ENCODE assay signal across 8 cellular contexts in the genomic region with DNA sequence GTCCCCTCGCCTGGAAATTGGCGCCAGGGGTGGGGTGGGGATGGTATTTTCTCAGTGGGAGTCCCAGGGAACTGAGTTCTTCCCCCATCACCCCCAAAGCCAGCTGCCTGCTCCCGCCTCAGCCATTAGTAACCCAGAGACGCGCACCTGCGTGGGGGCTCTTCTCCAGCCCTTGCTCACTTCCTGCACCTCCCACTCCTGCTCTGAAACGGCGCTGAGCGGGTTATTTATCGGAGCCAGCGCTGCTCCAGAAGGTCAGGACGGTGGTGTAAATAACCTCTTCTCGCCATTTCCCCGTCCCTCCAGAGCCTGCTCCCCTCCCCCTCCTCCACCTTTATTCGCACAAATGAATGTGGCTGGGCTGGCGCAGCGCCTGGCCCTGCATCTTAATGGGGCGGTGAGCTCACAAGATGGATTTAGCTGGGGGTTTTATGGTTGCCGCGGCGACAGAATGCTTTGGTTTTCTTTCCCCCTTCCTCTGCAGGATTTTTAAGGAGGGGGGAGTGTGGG. TPM values are rescaled to one million over a fixed set of nuclear protein-coding genes. Genes with fewer than 3 reads are reported as not detected.
DNase-seq lines count a peak whose midpoint lies in the region; ATAC-seq and TF ChIP-seq lines count a peak whose summit lies in the region.

No MANE protein-coding gene starts in this region.

- H3K27ac Mint-ChIP-seq in activated CD4-positive, alpha-beta T cell treated with anti-CD3 and anti-CD28 coated beads, Interleukin-2, amount 10 ng/mL, durations not matched to agents 24 days and 14 days, result peak overlapping the region; percentile 72

- H3K4me1 Mint-ChIP-seq in activated CD4-positive, alpha-beta T cell treated with anti-CD3 and anti-CD28 coated beads, Interleukin-2, amount 10 ng/mL, durations not matched to agents 24 days and 14 days, result peaks cover 32% of the 10 kb centered on the region

- 12 to 20% methylated on average over 6 to 9 of the region's 21 CpGs for WGBS in gastroesophageal sphincter (ENCODE audit: low coverage in 1 of 2), 2 donors
- 4 to 10% (median 8%) methylated on average over 21 of the region's 21 CpGs for WGBS in ovary, 3 donors

- H3K4me3 Mint-ChIP-seq in activated CD4-positive, alpha-beta T cell treated with anti-CD3 and anti-CD28 coated beads, Interleukin-2, amount 10 ng/mL, durations not matched to agents 24 days and 14 days, result peak overlapping the region; percentile 71

- ATAC-seq in gastroesophageal sphincter, result peak; percentile 39
- ATAC-seq in HG02610 (IDR thresholded peaks at IDR 0.05; ENCODE audit: unreplicated experiment), result no peak

- TF ChIP-seq CTCF in gastroesophageal sphincter (IDR thresholded peaks at IDR 0.05) (no peak), ovary (IDR thresholded peaks at IDR 0.05) (no peak)

- TF ChIP-seq EP300 in gastroesophageal sphincter (IDR thresholded peaks at IDR 0.05) (no peak), ovary (IDR thresholded peaks at IDR 0.05) (no peak)

- peaks cover 51% of the 10 kb centered on the region for H3K36me3 Mint-ChIP-seq in activated CD4-positive, alpha-beta T cell treated with anti-CD3 and anti-CD28 coated beads, Interleukin-2, amount 10 ng/mL, durations not matched to agents 24 days and 14 days (ENCODE audit: low read depth)

- no peak for TF ChIP-seq POLR2A in gastroesophageal sphincter (IDR thresholded peaks at IDR 0.05)
- no peak for TF ChIP-seq POLR2A in ovary (IDR thresholded peaks at IDR 0.05)

- intact Hi-C loops in activated CD4-positive, alpha-beta T cell treated with anti-CD3 and anti-CD28 coated beads, Interleukin-2, amount 10 ng/mL, durations not matched to agents 24 days and 14 days (cut with micrococcal nuclease), result loop anchor here (1.0 kb wide), 1 partner anchor 27 kb away; a partner anchor contains a TSS
- intact Hi-C loops in ovary (cut with DNase I), result loop anchor here in 2 of 4 donors (10.0 kb wide), 2 partner anchors 67 to 357 kb away; a partner anchor contains a TSS

- no peaks in the 10 kb centered on the region for H3K27me3 Mint-ChIP-seq in activated CD4-positive, alpha-beta T cell treated with anti-CD3 and anti-CD28 coated beads, Interleukin-2, amount 10 ng/mL, durations not matched to agents 24 days and 14 days

- H3K9me3 ChIP-seq in gastroesophageal sphincter (no peaks in the 10 kb centered on the region), ovary (no peaks in the 10 kb centered on the region)

- H3K9me3 Mint-ChIP-seq in activated CD4-positive, alpha-beta T cell treated with anti-CD3 and anti-CD28 coated beads, Interleukin-2, amount 10 ng/mL, durations not matched to agents 24 days and 14 days, result no peaks in the 10 kb centered on the region

- DNase-seq in NCI-H1436 (lab: John Stamatoyannopoulos, UW) (peak; percentile 75), NCI-H1436 treated with DMSO at 0.1 percent for 48 hours (lab: John Stamatoyannopoulos, UW) (no peak), ovary (peak; percentile 80 to 91 (median 88)), T-helper 9 cell (no peak)
- peak; percentile 72 for DNase-seq in activated CD4-positive, alpha-beta T cell treated with anti-CD3 and anti-CD28 coated beads, Interleukin-2, amount 10 ng/mL, durations not matched to agents 24 days and 14 days
- DNase-seq in effector CD4-positive, alpha-beta T cell, result no peak

- H3K27ac ChIP-seq in gastroesophageal sphincter (peak overlapping the region; percentile 40 to 83 (median 80)), ovary (peak overlapping the region; percentile 77 to 84)

- H3K27me3 ChIP-seq in gastroesophageal sphincter (no peaks in the 10 kb centered on the region), ovary (no peaks in the 10 kb centered on the region)

- H3K4me1 ChIP-seq in gastroesophageal sphincter (peaks cover 4 to 57% (median 19%) of the 10 kb centered on the region in 3 donors), ovary (ENCODE audit: insufficient read depth) (peaks cover 20% of the 10 kb centered on the region)

- H3K4me3 ChIP-seq in gastroesophageal sphincter (peak overlapping the region in 1 of 2 donors; percentile 33), ovary (peak overlapping the region; percentile 13)

- H3K36me3 ChIP-seq in gastroesophageal sphincter (peaks cover 4 to 44% of the 10 kb centered on the region in 2 donors), ovary (no peaks in the 10 kb centered on the region)

RNA-seq across cellular contexts. Expression of a gene that starts 12.2 kb away (rescaled TPM):
- total RNA-seq in activated CD4-positive, alpha-beta T cell treated with anti-CD3 and anti-CD28 coated beads, Interleukin-2, amount 10 ng/mL, durations not matched to agents 24 days and 14 days, result 1.5 TPM in 2 replicates
- total RNA-seq in gastroesophageal sphincter, result under 1 TPM in 1 of 4 donors, not detected in 3; 0.54 TPM
- 1 to 10 TPM in 2 of 7 donors, under 1 TPM in 5; 0.12 to 3.1 (median 0.43) TPM for total RNA-seq in ovary
- polyA plus RNA-seq in ovary, result under 1 TPM; 0.22 to 0.42 TPM

RNA-seq across cellular contexts. Expression of a gene that starts 27.1 kb away (rescaled TPM):
- 116 and 121 TPM in 2 replicates for total RNA-seq in activated CD4-positive, alpha-beta T cell treated with anti-CD3 and anti-CD28 coated beads, Interleukin-2, amount 10 ng/mL, durations not matched to agents 24 days and 14 days
- total RNA-seq in gastroesophageal sphincter (100 to 1,000 TPM in 1 of 4 donors, 10 to 100 TPM in 3; 47.0 to 138 (median 57.5) TPM), ovary (100 to 1,000 TPM in 4 of 7 donors, 10 to 100 TPM in 3; 41.7 to 117 (median 108) TPM)
- 100 to 1,000 TPM in 1 of 2 donors, 10 to 100 TPM in 1; 79.4 to 219 TPM for polyA plus RNA-seq in ovary

RNA-seq across cellular contexts. Expression of a gene that starts 32.5 kb away (rescaled TPM):
- total RNA-seq in activated CD4-positive, alpha-beta T cell treated with anti-CD3 and anti-CD28 coated beads, Interleukin-2, amount 10 ng/mL, durations not matched to agents 24 days and 14 days, result 0.84 and 1.2 TPM in 2 replicates
- total RNA-seq in gastroesophageal sphincter (10 to 100 TPM in 3 of 4 donors, 1 to 10 TPM in 1; 7.5 to 28.0 (median 19.5) TPM), ovary (10 to 100 TPM in 1 of 7 donors, 1 to 10 TPM in 6; 4.3 to 30.5 (median 6.5) TPM)
- 1 to 10 TPM; 3.6 to 4.5 TPM for polyA plus RNA-seq in ovary

RNA-seq across cellular contexts. Expression of a gene that starts 51.3 kb away (rescaled TPM):
- not detected in 2 replicates for total RNA-seq in activated CD4-positive, alpha-beta T cell treated with anti-CD3 and anti-CD28 coated beads, Interleukin-2, amount 10 ng/mL, durations not matched to agents 24 days and 14 days
- total RNA-seq in gastroesophageal sphincter, result 1 to 10 TPM in 1 of 4 donors, under 1 TPM in 2, not detected in 1; 0.37 to 1.6 (median 0.77) TPM
- total RNA-seq in ovary, result under 1 TPM in 5 of 7 donors, not detected in 2; 0.11 to 0.54 (median 0.33) TPM
- polyA plus RNA-seq in ovary, result under 1 TPM; 0.05 to 0.43 TPM

Comparison
In these comparisons a context has a peak if more than half of its experiments do, and no peak if none do; other contexts are left out.
1. DNase-seq: peak in NCI-H1436 (single experiment), activated CD4-positive, alpha-beta T cell treated with anti-CD3 and anti-CD28 coated beads, Interleukin-2, amount 10 ng/mL, durations not matched to agents 24 days and 14 days (single experiment) and ovary (5 of 5); none in NCI-H1436 treated with DMSO at 0.1 percent for 48 hours (single experiment), T-helper 9 cell (single experiment) and effector CD4-positive, alpha-beta T cell (single experiment).